9 cellular contexts compared by ENCODE assay signal in the genomic region with DNA sequence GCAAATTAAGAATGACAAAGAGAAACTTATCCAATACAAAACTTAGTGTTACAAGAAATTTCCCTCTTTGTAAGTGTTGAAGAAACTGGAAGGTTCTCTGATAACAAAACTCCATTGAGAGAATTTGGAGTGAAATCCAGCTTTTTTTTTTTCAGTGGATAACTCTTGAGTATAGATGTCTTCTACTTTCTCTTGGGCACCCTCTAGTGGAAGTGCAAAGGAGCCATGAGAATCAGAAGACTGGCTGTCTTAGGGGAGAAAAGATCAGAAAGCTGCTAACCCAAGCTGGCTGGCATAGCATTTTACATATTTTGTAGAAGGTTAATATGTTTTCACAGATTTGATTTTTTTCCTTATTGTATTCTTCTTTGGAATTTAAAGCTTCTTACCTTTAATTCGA.
DNase-seq lines count a peak whose midpoint lies in the region; ATAC-seq and TF ChIP-seq lines count a peak whose summit lies in the region.
"Had no signal": no experiment of that assay in that cellular context is flagged by ENCODE, and none has a peak within 500 bp of the region (broad histone marks: within the 10 kb centered on the region; RNA-seq: fewer than 3 reads in every experiment).

No MANE protein-coding gene starts in this region.

- TF ChIP-seq CTCF in adrenal gland (IDR thresholded peaks at IDR 0.05): peak in 4 of 6 experiments; percentile 19 to 36 (median 22)
- peak; percentile 56 for TF ChIP-seq CTCF in neural progenitor cell (IDR thresholded peaks at IDR 0.05)
- TF ChIP-seq CTCF in tibial nerve (IDR thresholded peaks at IDR 0.05): peak in 2 of 5 experiments; percentile 5 to 16

- H3K4me1 ChIP-seq in adrenal gland (replicated peaks in 1 of 2) (no peaks in the 10 kb centered on the region), neural progenitor cell (no peaks in the 10 kb centered on the region), tibial nerve (no peaks in the 10 kb centered on the region)

- H3K9me3 ChIP-seq in adrenal gland (replicated peaks in 1 of 3): no peaks in the 10 kb centered on the region
- no peaks in the 10 kb centered on the region for H3K9me3 ChIP-seq in neural progenitor cell (ENCODE audit: low read depth)
- H3K9me3 ChIP-seq in tibial nerve: no peaks in the 10 kb centered on the region

- H3K4me3 ChIP-seq in adrenal gland: no peak overlapping the region
- no peak overlapping the region for H3K4me3 ChIP-seq in neural progenitor cell
- H3K4me3 ChIP-seq in tibial nerve: no peak overlapping the region

- H3K79me2 ChIP-seq in neural progenitor cell (ENCODE audit: low read depth): no peaks in the 10 kb centered on the region

- H3F3A ChIP-seq in neural progenitor cell (ENCODE audit: low read depth): no peaks in the 10 kb centered on the region

- H3K4me2 ChIP-seq in neural progenitor cell: no peak overlapping the region

- peaks cover 2% of the 10 kb centered on the region for H3K27me3 Mint-ChIP-seq in neural progenitor cell (ENCODE audit: insufficient read depth, low read depth)

- no peak overlapping the region for H3K9ac ChIP-seq in neural progenitor cell

- 43 to 72% (median 63%) methylated on average over 1 of the region's 1 CpG for WGBS in adrenal gland, 4 donors
- WGBS in tibial nerve, 2 donors: 69 to 86% methylated on average over 1 of the region's 1 CpG

- intact Hi-C loops in adrenal gland (cut with DNase I): no loop called here

- H3K9me3 Mint-ChIP-seq in neural progenitor cell: no peaks in the 10 kb centered on the region
- H3K9me3 Mint-ChIP-seq: CD4-positive, CD25-positive, alpha-beta regulatory T cell had no signal

- H3K4me3 Mint-ChIP-seq in neural progenitor cell: no peak overlapping the region
- H3K4me3 Mint-ChIP-seq: CD4-positive, CD25-positive, alpha-beta regulatory T cell had no signal

- peak; percentile 34 for DNase-seq in NCI-H2107 treated with DMSO at 0.1 percent for 48 hours (lab: John Stamatoyannopoulos, UW; ENCODE audit: unreplicated experiment)
- DNase-seq in NCI-H2107 (lab: John Stamatoyannopoulos, UW): no peak
- peak; percentile 6 for DNase-seq in LoVo (ENCODE audit: low spot score)
- DNase-seq in adrenal gland: peak in 3 of 7 donors; percentile 12 to 22 (median 18)
- DNase-seq in neural progenitor cell (ENCODE audit: low spot score): peak; percentile 41
- no peak for DNase-seq in tibial nerve (ENCODE audit: low spot score in 2 of 2)

- no peak for TF ChIP-seq POLR2A in adrenal gland (IDR thresholded peaks at IDR 0.05)
- no peak for TF ChIP-seq POLR2A in tibial nerve (IDR thresholded peaks at IDR 0.05)

- H3K36me3 Mint-ChIP-seq in neural progenitor cell: no peaks in the 10 kb centered on the region
- H3K36me3 Mint-ChIP-seq: CD4-positive, CD25-positive, alpha-beta regulatory T cell had no signal

- H3K4me1 Mint-ChIP-seq in neural progenitor cell: no peaks in the 10 kb centered on the region
- H3K4me1 Mint-ChIP-seq: CD4-positive, CD25-positive, alpha-beta regulatory T cell had no signal

- no peaks in the 10 kb centered on the region for H4K20me1 ChIP-seq in neural progenitor cell (ENCODE audit: low read depth)

- H2AFZ ChIP-seq in neural progenitor cell (replicated peaks): no peak overlapping the region

- no peak for TF ChIP-seq EP300 in tibial nerve (IDR thresholded peaks at IDR 0.05)

- ATAC-seq in GM19395 (IDR thresholded peaks at IDR 0.05; ENCODE audit: unreplicated experiment): no peak
- ATAC-seq in GM18517 (IDR thresholded peaks at IDR 0.05; ENCODE audit: unreplicated experiment): no peak

- no peak overlapping the region for H3K27ac Mint-ChIP-seq in neural progenitor cell
- H3K27ac Mint-ChIP-seq: CD4-positive, CD25-positive, alpha-beta regulatory T cell had no signal

- H3K27ac ChIP-seq in adrenal gland: no peak overlapping the region
- H3K27ac ChIP-seq in neural progenitor cell: no peak overlapping the region
- H3K27ac ChIP-seq in tibial nerve: no peak overlapping the region

- no peaks in the 10 kb centered on the region for H3K36me3 ChIP-seq in adrenal gland (replicated peaks in 1 of 2)
- no peaks in the 10 kb centered on the region for H3K36me3 ChIP-seq in neural progenitor cell
- no peaks in the 10 kb centered on the region for H3K36me3 ChIP-seq in tibial nerve

- H3K27me3 ChIP-seq in adrenal gland (no peaks in the 10 kb centered on the region), neural progenitor cell (no peaks in the 10 kb centered on the region), tibial nerve (no peaks in the 10 kb centered on the region)

Comparison
In these comparisons a context has a peak if more than half of its experiments do, and no peak if none do; other contexts are left out.
1. DNase-seq: peak in NCI-H2107 treated with DMSO at 0.1 percent for 48 hours (single experiment), LoVo (single experiment) and neural progenitor cell (single experiment); none in NCI-H2107 (single experiment) and tibial nerve (0 of 2).